ENCODE assay signal across 19 cellular contexts in the genomic region with DNA sequence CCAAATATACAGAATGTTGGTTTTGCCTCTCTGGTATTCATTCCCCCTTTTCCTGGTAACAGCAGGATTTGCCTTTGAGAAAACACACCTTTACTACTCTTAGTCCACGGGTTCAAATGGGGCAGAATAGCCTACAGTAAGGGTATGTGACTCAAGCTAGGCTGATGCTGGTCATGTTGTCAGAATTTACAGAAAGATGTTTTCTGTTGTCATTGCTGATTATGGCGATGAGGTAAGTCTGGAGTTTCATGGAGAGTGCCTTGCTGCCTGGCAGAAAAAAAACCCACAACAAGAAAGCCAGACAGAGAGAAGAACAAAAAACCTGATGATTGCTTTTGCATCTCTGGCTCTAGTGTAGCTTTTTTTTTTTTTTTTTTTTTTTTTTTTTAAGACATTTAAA. TPM values are rescaled to one million over a fixed set of nuclear protein-coding genes. Genes with fewer than 3 reads are reported as not detected.
A peak's percentile ranks its signal among the peaks of the same experiment; 100 is the strongest.
DNase-seq lines count a peak whose midpoint lies in the region; ATAC-seq and TF ChIP-seq lines count a peak whose summit lies in the region.
"Had no signal": no experiment of that assay in that cellular context is flagged by ENCODE, and none has a peak within 500 bp of the region (broad histone marks: within the 10 kb centered on the region; RNA-seq: fewer than 3 reads in every experiment).

No MANE protein-coding gene starts in this region.

- H3K4me1 Mint-ChIP-seq in activated naive CD8-positive, alpha-beta T cell (ENCODE audit: low read depth) = no peaks in the 10 kb centered on the region
- H3K4me1 Mint-ChIP-seq in activated naive CD8-positive, alpha-beta T cell treated with anti-CD3 and anti-CD28 coated beads, Interleukin-2, amount 50 U/mL, for 24 hours = peaks cover 7% of the 10 kb centered on the region

- DNase-seq in activated naive CD8-positive, alpha-beta T cell treated with anti-CD3 and anti-CD28 coated beads, Interleukin-2, amount 50 U/mL, for 24 hours = no peak
- DNase-seq in adipocyte (ENCODE audit: low read depth) (peak; percentile 17), glomerular visceral epithelial cell (ENCODE audit: extremely low spot score) (peak; percentile 17), renal cortical epithelial cell (ENCODE audit: low read depth) (peak; percentile 27), COLO829 (ENCODE audit: low spot score) (no peak), coronary artery (ENCODE audit: low spot score) (no peak)
- DNase-seq: CD4-positive, alpha-beta memory T cell; DMS79; GOT3; KBM-7; NCI-H1105; NCI-H2081; NCI-H2171 treated with DMSO at 0.1 percent for 48 hours; NCI-H446 treated with DMSO at 0.1 percent for 48 hours; NCI-H69; SHP77 had no signal

- no peaks in the 10 kb centered on the region for H3K27me3 ChIP-seq in adipocyte (replicated peaks; ENCODE audit: control insufficient read depth, insufficient read depth, low read length)

- H3K4me3 Mint-ChIP-seq in activated naive CD8-positive, alpha-beta T cell = no peak overlapping the region
- H3K4me3 Mint-ChIP-seq in activated naive CD8-positive, alpha-beta T cell treated with anti-CD3 and anti-CD28 coated beads, Interleukin-2, amount 50 U/mL, for 24 hours = no peak overlapping the region
- H3K4me3 Mint-ChIP-seq: CD4-positive, alpha-beta memory T cell had no signal

- no peak overlapping the region for H3K27ac ChIP-seq in coronary artery
- H3K27ac ChIP-seq: A549 had no signal

- no peak for TF ChIP-seq CTCF in coronary artery (IDR thresholded peaks at IDR 0.05)

- no peaks in the 10 kb centered on the region for H3K27me3 Mint-ChIP-seq in activated naive CD8-positive, alpha-beta T cell
- no peaks in the 10 kb centered on the region for H3K27me3 Mint-ChIP-seq in activated naive CD8-positive, alpha-beta T cell treated with anti-CD3 and anti-CD28 coated beads, Interleukin-2, amount 50 U/mL, for 24 hours
- H3K27me3 Mint-ChIP-seq: CD4-positive, alpha-beta memory T cell had no signal

- no peak for ATAC-seq in activated naive CD8-positive, alpha-beta T cell treated with anti-CD3 and anti-CD28 coated beads, Interleukin-2, amount 50 U/mL, for 24 hours
- no peak for ATAC-seq in HG02884 (IDR thresholded peaks at IDR 0.05; ENCODE audit: unreplicated experiment)
- ATAC-seq: A549 had no signal

- no peak overlapping the region for H3K9ac ChIP-seq in adipocyte (ENCODE audit: low read length)

- H3K27ac Mint-ChIP-seq in activated naive CD8-positive, alpha-beta T cell = peak overlapping the region; percentile 43
- H3K27ac Mint-ChIP-seq in activated naive CD8-positive, alpha-beta T cell treated with anti-CD3 and anti-CD28 coated beads, Interleukin-2, amount 50 U/mL, for 24 hours = no peak overlapping the region

- H3K9me3 Mint-ChIP-seq in activated naive CD8-positive, alpha-beta T cell (ENCODE audit: low read depth) = no peaks in the 10 kb centered on the region
- H3K9me3 Mint-ChIP-seq in activated naive CD8-positive, alpha-beta T cell treated with anti-CD3 and anti-CD28 coated beads, Interleukin-2, amount 50 U/mL, for 24 hours = no peaks in the 10 kb centered on the region
- H3K9me3 Mint-ChIP-seq: CD4-positive, alpha-beta memory T cell had no signal

- no peaks in the 10 kb centered on the region for H3K9me3 ChIP-seq in adipocyte (ENCODE audit: control insufficient read depth, low read length)
- H3K9me3 ChIP-seq: A549 had no signal

- H3K4me3 ChIP-seq in adipocyte (ENCODE audit: low read length) (no peak overlapping the region), coronary artery (no peak overlapping the region)
- H3K4me3 ChIP-seq: A549 had no signal

- no peaks in the 10 kb centered on the region for H3K4me1 ChIP-seq in adipocyte (ENCODE audit: control insufficient read depth, insufficient read depth, low read length)
- H3K4me1 ChIP-seq: A549 had no signal

- H3K36me3 ChIP-seq in adipocyte (ENCODE audit: control insufficient read depth, insufficient read depth, low read length, severe bottlenecking) = peaks cover 37% of the 10 kb centered on the region

- H3K36me3 Mint-ChIP-seq in activated naive CD8-positive, alpha-beta T cell = peaks cover 15% of the 10 kb centered on the region
- H3K36me3 Mint-ChIP-seq in activated naive CD8-positive, alpha-beta T cell treated with anti-CD3 and anti-CD28 coated beads, Interleukin-2, amount 50 U/mL, for 24 hours (ENCODE audit: low read depth) = peaks cover 27% of the 10 kb centered on the region

RNA-seq across cellular contexts. Expression of gene SLC6A4, which starts 48.0 kb away (rescaled TPM):
- under 0.01 TPM in 2 replicates for total RNA-seq in renal cortical epithelial cell
- total RNA-seq: CD4-positive, alpha-beta memory T cell had no signal

Comparison
In these comparisons a context has a peak if more than half of its experiments do, and no peak if none do; other contexts are left out.
1. DNase-seq: peak in adipocyte (single experiment), glomerular visceral epithelial cell (single experiment) and renal cortical epithelial cell (single experiment); none in activated naive CD8-positive, alpha-beta T cell treated with anti-CD3 and anti-CD28 coated beads, Interleukin-2, amount 50 U/mL, for 24 hours (single experiment), COLO829 (single experiment) and coronary artery (single experiment).